ENCODE assay signal across 15 cellular contexts in the genomic region with DNA sequence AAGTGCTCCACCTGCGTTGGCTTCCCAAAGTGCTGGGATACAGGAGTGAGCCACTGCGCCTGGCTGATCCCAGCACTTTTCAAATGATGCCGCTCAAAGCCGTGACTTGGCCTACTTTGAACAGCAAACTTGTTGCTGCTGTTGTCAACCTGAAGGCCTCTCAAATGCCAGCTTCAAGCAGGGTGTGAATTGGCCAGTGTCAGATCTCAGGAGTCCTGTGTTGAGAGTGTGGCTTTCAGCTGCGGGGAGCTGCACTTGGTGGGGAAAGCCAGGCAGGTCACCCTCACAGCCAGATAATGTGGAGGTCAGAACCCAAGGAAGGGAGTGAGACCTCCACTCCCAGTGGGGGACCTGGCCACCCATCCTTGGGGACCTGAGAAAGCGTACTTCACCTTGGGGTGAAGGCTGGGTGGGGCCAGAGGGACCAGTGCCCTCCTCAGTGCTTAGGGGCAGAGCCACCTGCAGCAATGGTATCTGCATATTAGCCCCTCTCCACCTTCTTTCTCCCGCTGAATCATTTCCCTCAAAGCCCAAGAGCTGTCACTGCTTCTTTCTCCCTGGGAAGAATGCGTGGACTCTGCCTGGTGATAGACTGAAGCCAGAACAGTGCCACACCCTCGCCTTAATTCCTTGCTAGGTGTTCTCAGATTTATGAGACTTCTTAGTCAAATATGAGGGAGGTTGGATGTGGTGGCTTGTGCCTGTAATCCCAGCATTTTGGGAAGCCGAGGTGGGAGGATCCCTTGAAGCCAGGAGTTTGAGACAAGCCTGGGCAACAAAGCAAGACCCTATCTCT.
"Had no signal": no experiment of that assay in that cellular context is flagged by ENCODE, and none has a peak within 500 bp of the region (broad histone marks: within the 10 kb centered on the region; RNA-seq: fewer than 3 reads in every experiment).

No MANE protein-coding gene starts in this region.

- H3K9ac ChIP-seq: parathyroid adenoma had no signal

- H3K9me3 ChIP-seq: left ventricle myocardium inferior, testis, uterus had no signal

- H3K27ac ChIP-seq: foreskin keratinocyte, left ventricle myocardium inferior, parathyroid adenoma, testis, uterus had no signal

- H3K4me3 Mint-ChIP-seq: activated CD8-positive, alpha-beta T cell treated with anti-CD3 and anti-CD28 coated beads, Interleukin-2, amount 10 ng/mL, durations not matched to agents 7 days and 5 days; memory B cell; stimulated activated naive CD8-positive, alpha-beta T cell treated with anti-CD3 and anti-CD28 coated beads, Interleukin-15, amount 100 ng/mL, for 72 hours had no signal

- H3K27ac Mint-ChIP-seq: activated CD8-positive, alpha-beta T cell treated with anti-CD3 and anti-CD28 coated beads, Interleukin-2, amount 10 ng/mL, durations not matched to agents 7 days and 5 days; memory B cell; stimulated activated naive CD8-positive, alpha-beta T cell treated with anti-CD3 and anti-CD28 coated beads, Interleukin-15, amount 100 ng/mL, for 72 hours had no signal

- ATAC-seq: activated CD8-positive, alpha-beta T cell treated with anti-CD3 and anti-CD28 coated beads, Interleukin-2, amount 10 ng/mL, durations not matched to agents 7 days and 5 days; foreskin keratinocyte; stimulated activated naive CD8-positive, alpha-beta T cell treated with anti-CD3 and anti-CD28 coated beads, Interleukin-15, amount 100 ng/mL, for 72 hours had no signal

- H3K4me3 ChIP-seq: left ventricle myocardium inferior, testis, uterus had no signal

- H3K36me3 ChIP-seq: uterus had no signal

- DNase-seq: activated CD4-positive, alpha-beta T cell treated with anti-CD3 and anti-CD28 coated beads for 1 hour; activated CD8-positive, alpha-beta memory T cell treated with anti-CD3 and anti-CD28 coated beads, Interleukin-2, amount 50 U/mL, for 48 hours; activated CD8-positive, alpha-beta T cell treated with anti-CD3 and anti-CD28 coated beads, Interleukin-2, amount 10 ng/mL, durations not matched to agents 7 days and 5 days; activated naive CD4-positive, alpha-beta T cell treated with Interleukin-2 at 50 U/mL for 16 hours; dermis blood vessel endothelial cell; foreskin keratinocyte; left ventricle myocardium inferior; retina; stimulated activated CD4-positive, alpha-beta T cell treated with anti-CD3 and anti-CD28 coated beads, Interleukin-15, amount 100 ng/mL, for 24 hours; stimulated activated CD4-positive, alpha-beta T cell treated with anti-CD3 and anti-CD28 coated beads, Interleukin-4, amount 100 ng/mL, for 24 hours; stimulated activated naive CD8-positive, alpha-beta T cell treated with anti-CD3 and anti-CD28 coated beads, Interleukin-15, amount 100 ng/mL, for 72 hours; testis; uterus had no signal

- H3K27me3 ChIP-seq: foreskin keratinocyte, testis, uterus had no signal

- H3K27me3 Mint-ChIP-seq: memory B cell; stimulated activated naive CD8-positive, alpha-beta T cell treated with anti-CD3 and anti-CD28 coated beads, Interleukin-15, amount 100 ng/mL, for 72 hours had no signal

- H3K9me3 Mint-ChIP-seq: memory B cell; stimulated activated naive CD8-positive, alpha-beta T cell treated with anti-CD3 and anti-CD28 coated beads, Interleukin-15, amount 100 ng/mL, for 72 hours had no signal

- H3K4me1 ChIP-seq: foreskin keratinocyte, parathyroid adenoma, testis, uterus had no signal

- H2AFZ ChIP-seq: parathyroid adenoma had no signal
